Comparison of ENCODE assay signal across 17 cellular contexts in genomic region chr2:20196881-20197204, GRCh38. TPM values are rescaled to one million over a fixed set of nuclear protein-coding genes. Genes with fewer than 3 reads are reported as not detected.
DNase-seq lines count a peak whose midpoint lies in the region; ATAC-seq and TF ChIP-seq lines count a peak whose summit lies in the region.
"Had no signal": no experiment of that assay in that cellular context is flagged by ENCODE, and none has a peak within 500 bp of the region (broad histone marks: within the 10 kb centered on the region; RNA-seq: fewer than 3 reads in every experiment).

No MANE protein-coding gene starts in this region.

- H3K79me2 ChIP-seq in hepatocyte: no peaks in the 10 kb centered on the region
- H3K79me2 ChIP-seq: parathyroid adenoma had no signal

- 45% methylated on average over 7 of the region's 7 CpGs for WGBS in hepatocyte (ENCODE audit: low lambda C conversion rate, missing lambda C conversion rate)
- 42% methylated on average over 7 of the region's 7 CpGs for WGBS in urinary bladder

- H3K4me3 ChIP-seq in hepatocyte: no peak overlapping the region
- no peak overlapping the region for H3K4me3 ChIP-seq in urinary bladder (ENCODE audit: low read depth, low read length)
- H3K4me3 ChIP-seq: A549; BLaER1 treated with 17β-estradiol and CSF1 and Interleukin-3, amounts not matched to agents 10 nM and 100 nM had no signal

- H3K9me3 ChIP-seq in hepatocyte (ENCODE audit: low read depth): no peaks in the 10 kb centered on the region
- H3K9me3 ChIP-seq: A549; BLaER1 treated with 17β-estradiol and CSF1 and Interleukin-3, amounts not matched to agents 10 nM and 100 nM had no signal

- H3K27me3 Mint-ChIP-seq in nephron progenitor cell (ENCODE audit: low read depth, poor library complexity): no peaks in the 10 kb centered on the region
- peaks cover 11% of the 10 kb centered on the region for H3K27me3 Mint-ChIP-seq in stimulated activated naive CD8-positive, alpha-beta T cell treated with anti-CD3 and anti-CD28 coated beads, Interleukin-15, amount 100 ng/mL, for 72 hours

- no peak overlapping the region for H2AFZ ChIP-seq in hepatocyte
- H2AFZ ChIP-seq: parathyroid adenoma had no signal

- H3K27ac ChIP-seq in hepatocyte (peak overlapping the region; percentile 54), urinary bladder (ENCODE audit: low read depth) (peak overlapping the region; percentile 78)
- H3K27ac ChIP-seq: BLaER1 treated with 17β-estradiol and CSF1 and Interleukin-3, amounts not matched to agents 10 nM and 100 nM; parathyroid adenoma had no signal

- H3K4me3 Mint-ChIP-seq in nephron progenitor cell: no peak overlapping the region
- no peak overlapping the region for H3K4me3 Mint-ChIP-seq in stimulated activated naive CD8-positive, alpha-beta T cell treated with anti-CD3 and anti-CD28 coated beads, Interleukin-15, amount 100 ng/mL, for 72 hours
- H3K4me3 Mint-ChIP-seq: naive B cell had no signal

- no peak for ATAC-seq in HG03432 (IDR thresholded peaks at IDR 0.05; ENCODE audit: unreplicated experiment)
- ATAC-seq in stimulated activated naive CD8-positive, alpha-beta T cell treated with anti-CD3 and anti-CD28 coated beads, Interleukin-15, amount 100 ng/mL, for 72 hours: no peak

- H3K4me1 ChIP-seq in hepatocyte (ENCODE audit: insufficient read depth): peaks cover 28% of the 10 kb centered on the region
- H3K4me1 ChIP-seq in urinary bladder (ENCODE audit: insufficient read depth): no peaks in the 10 kb centered on the region
- H3K4me1 ChIP-seq: BLaER1 treated with 17β-estradiol and CSF1 and Interleukin-3, amounts not matched to agents 10 nM and 100 nM; parathyroid adenoma had no signal

- TF ChIP-seq CTCF in hepatocyte (IDR thresholded peaks at IDR 0.05; ENCODE audit: poor library complexity) (no peak), nephron progenitor cell (IDR thresholded peaks at IDR 0.05) (no peak)

- no peaks in the 10 kb centered on the region for H3K9me3 Mint-ChIP-seq in nephron progenitor cell
- H3K9me3 Mint-ChIP-seq in stimulated activated naive CD8-positive, alpha-beta T cell treated with anti-CD3 and anti-CD28 coated beads, Interleukin-15, amount 100 ng/mL, for 72 hours: no peaks in the 10 kb centered on the region

- peak overlapping the region; percentile 56 for H3K27ac Mint-ChIP-seq in nephron progenitor cell
- H3K27ac Mint-ChIP-seq in stimulated activated naive CD8-positive, alpha-beta T cell treated with anti-CD3 and anti-CD28 coated beads, Interleukin-15, amount 100 ng/mL, for 72 hours: no peak overlapping the region

- H3K36me3 ChIP-seq in hepatocyte (replicated peaks; ENCODE audit: insufficient read depth, low read depth) (no peaks in the 10 kb centered on the region), urinary bladder (ENCODE audit: insufficient read depth) (no peaks in the 10 kb centered on the region)

- peaks cover 82% of the 10 kb centered on the region for H3K4me1 Mint-ChIP-seq in nephron progenitor cell
- no peaks in the 10 kb centered on the region for H3K4me1 Mint-ChIP-seq in stimulated activated naive CD8-positive, alpha-beta T cell treated with anti-CD3 and anti-CD28 coated beads, Interleukin-15, amount 100 ng/mL, for 72 hours
- H3K4me1 Mint-ChIP-seq: naive B cell had no signal

- H3K9me2 ChIP-seq in hepatocyte (replicated peaks; ENCODE audit: insufficient read depth): no peaks in the 10 kb centered on the region

- peak overlapping the region; percentile 28 for H3K4me2 ChIP-seq in hepatocyte
- H3K4me2 ChIP-seq: BLaER1 treated with 17β-estradiol and CSF1 and Interleukin-3, amounts not matched to agents 10 nM and 100 nM had no signal

- peaks cover 18% of the 10 kb centered on the region for H3K36me3 Mint-ChIP-seq in nephron progenitor cell (ENCODE audit: low read depth)
- H3K36me3 Mint-ChIP-seq: naive B cell had no signal

- DNase-seq in NCI-H510A treated with DMSO at 0.1 percent for 48 hours (lab: John Stamatoyannopoulos, UW): peak; percentile 78
- no peak for DNase-seq in NCI-H510A (lab: John Stamatoyannopoulos, UW)
- peak; percentile 34 for DNase-seq in hepatocyte (ENCODE audit: low spot score)
- DNase-seq in nephron progenitor cell: peak; percentile 65
- no peak for DNase-seq in NCI-H1694 treated with DMSO at 0.1 percent for 48 hours (lab: John Stamatoyannopoulos, UW)
- no peak for DNase-seq in stimulated activated naive CD8-positive, alpha-beta T cell treated with anti-CD3 and anti-CD28 coated beads, Interleukin-15, amount 100 ng/mL, for 72 hours
- DNase-seq: activated CD4-positive, alpha-beta T cell treated with anti-CD3 and anti-CD28 coated beads, Interleukin-2, amount 50 U/mL, for 1 hour; activated CD8-positive, alpha-beta memory T cell treated with anti-CD3 and anti-CD28 coated beads, Interleukin-2, amount 50 U/mL, for 4 hours; Kasumi-1; naive B cell; stimulated activated CD4-positive, alpha-beta T cell treated with anti-CD3 and anti-CD28 coated beads, Interleukin-12 subunit alpha, Interleukin-12 subunit beta, amount 100 ng/mL, for 4 hours had no signal

- H3K27me3 ChIP-seq in hepatocyte: no peaks in the 10 kb centered on the region
- H3K27me3 ChIP-seq: BLaER1 treated with 17β-estradiol and CSF1 and Interleukin-3, amounts not matched to agents 10 nM and 100 nM had no signal

- no peaks in the 10 kb centered on the region for H4K20me1 ChIP-seq in hepatocyte (ENCODE audit: insufficient read depth, poor library complexity, severe bottlenecking)
- H4K20me1 ChIP-seq: BLaER1 treated with 17β-estradiol and CSF1 and Interleukin-3, amounts not matched to agents 10 nM and 100 nM had no signal

RNA-seq across cellular contexts. Expression of gene SDC1, which starts 28.1 kb away (rescaled TPM):
- total RNA-seq in hepatocyte: 92.3 and 108 TPM in 2 replicates
- polyA plus RNA-seq in hepatocyte: 84.1 and 107 TPM in 2 replicates
- total RNA-seq in urinary bladder: 87.1 TPM
- 65.3 TPM for polyA plus RNA-seq in urinary bladder
- total RNA-seq: T-helper 1 cell treated with Interleukin-12 subunit alpha and Interleukin-12 subunit beta and Interleukin-4 antibody, amounts not matched to agents 30 ng/mL and 1 ng/mL, for 36 hours had no signal

Comparison
In these comparisons a context has a peak if more than half of its experiments do, and no peak if none do; other contexts are left out.
1. DNase-seq: peak in NCI-H510A treated with DMSO at 0.1 percent for 48 hours (single experiment), hepatocyte (single experiment) and nephron progenitor cell (single experiment); none in NCI-H510A (single experiment), NCI-H1694 treated with DMSO at 0.1 percent for 48 hours (single experiment) and stimulated activated naive CD8-positive, alpha-beta T cell treated with anti-CD3 and anti-CD28 coated beads, Interleukin-15, amount 100 ng/mL, for 72 hours (0 of 2).